In the genomic region with DNA sequence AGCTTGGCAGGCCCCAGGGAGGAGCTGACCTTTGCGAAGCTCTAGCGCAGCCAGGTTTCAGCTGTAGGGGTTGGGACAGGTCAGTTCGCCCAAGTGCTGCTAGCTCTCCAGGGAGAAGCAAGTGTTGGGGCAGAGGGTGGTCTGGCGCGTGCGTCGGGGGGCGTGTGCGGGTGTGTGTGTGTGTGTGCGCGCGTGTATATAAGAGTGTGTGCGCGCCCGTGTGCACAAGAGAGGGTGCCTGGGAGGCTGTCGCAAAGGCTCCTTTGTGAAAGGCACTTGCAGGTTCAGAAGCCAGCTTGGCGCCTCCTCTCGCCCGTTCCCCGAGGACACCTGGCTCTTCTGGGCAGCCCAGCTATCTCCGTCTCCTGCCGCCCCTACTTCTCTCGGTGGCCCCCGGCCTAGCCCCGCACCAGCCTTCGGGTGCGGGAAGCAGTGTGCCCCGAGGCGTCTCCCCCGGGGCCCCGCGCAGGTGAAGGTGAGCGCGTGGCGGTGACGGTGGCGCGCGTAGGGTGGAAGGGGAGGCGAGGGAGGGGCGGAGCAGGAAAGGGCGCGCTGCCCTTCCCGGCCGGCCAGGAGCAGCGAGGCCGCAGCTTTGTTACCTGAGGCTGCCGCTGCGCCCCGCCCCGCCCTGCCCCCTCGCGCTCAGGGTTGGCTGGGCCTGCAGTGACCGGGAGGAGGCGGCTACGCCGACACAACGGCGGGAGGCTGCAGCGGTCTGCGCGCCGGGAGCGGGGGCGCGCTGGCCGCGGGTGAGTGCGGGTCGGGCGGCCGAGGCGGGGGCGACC, we compare ENCODE assay signal across 8 cellular contexts. TPM values are rescaled to one million over a fixed set of nuclear protein-coding genes. Genes with fewer than 3 reads are reported as not detected.
A peak's percentile ranks its signal among the peaks of the same experiment; 100 is the strongest.
DNase-seq lines count a peak whose midpoint lies in the region; ATAC-seq and TF ChIP-seq lines count a peak whose summit lies in the region.

A gene with protein sequence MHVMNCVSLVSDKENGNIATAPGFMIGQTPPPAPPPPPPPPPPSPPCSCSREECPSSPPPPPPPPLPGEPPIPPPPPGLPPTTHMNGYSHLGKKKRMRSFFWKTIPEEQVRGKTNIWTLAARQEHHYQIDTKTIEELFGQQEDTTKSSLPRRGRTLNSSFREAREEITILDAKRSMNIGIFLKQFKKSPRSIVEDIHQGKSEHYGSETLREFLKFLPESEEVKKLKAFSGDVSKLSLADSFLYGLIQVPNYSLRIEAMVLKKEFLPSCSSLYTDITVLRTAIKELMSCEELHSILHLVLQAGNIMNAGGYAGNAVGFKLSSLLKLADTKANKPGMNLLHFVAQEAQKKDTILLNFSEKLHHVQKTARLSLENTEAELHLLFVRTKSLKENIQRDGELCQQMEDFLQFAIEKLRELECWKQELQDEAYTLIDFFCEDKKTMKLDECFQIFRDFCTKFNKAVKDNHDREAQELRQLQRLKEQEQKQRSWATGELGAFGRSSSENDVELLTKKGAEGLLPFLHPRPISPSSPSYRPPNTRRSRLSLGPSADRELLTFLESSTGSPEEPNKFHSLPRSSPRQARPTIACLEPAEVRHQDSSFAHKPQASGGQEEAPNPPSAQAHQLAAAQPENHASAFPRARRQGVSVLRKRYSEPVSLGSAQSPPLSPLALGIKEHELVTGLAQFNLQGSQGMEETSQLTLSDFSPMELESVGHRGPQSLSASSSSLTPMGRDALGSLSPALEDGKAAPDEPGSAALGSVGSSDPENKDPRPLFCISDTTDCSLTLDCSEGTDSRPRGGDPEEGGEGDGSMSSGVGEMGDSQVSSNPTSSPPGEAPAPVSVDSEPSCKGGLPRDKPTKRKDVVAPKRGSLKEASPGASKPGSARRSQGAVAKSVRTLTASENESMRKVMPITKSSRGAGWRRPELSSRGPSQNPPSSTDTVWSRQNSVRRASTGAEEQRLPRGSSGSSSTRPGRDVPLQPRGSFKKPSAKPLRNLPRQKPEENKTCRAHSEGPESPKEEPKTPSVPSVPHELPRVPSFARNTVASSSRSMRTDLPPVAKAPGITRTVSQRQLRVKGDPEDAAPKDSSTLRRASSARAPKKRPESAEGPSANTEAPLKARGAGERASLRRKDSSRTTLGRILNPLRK (plus strand): TSS at position 663 of the 785 bp plus-strand sequence. CDS start 6,735 bp downstream, outside the sequence.

- TF ChIP-seq CTCF in esophagus muscularis mucosa (IDR thresholded peaks at IDR 0.05) = no peak
- TF ChIP-seq CTCF in natural killer cell (IDR thresholded peaks at IDR 0.05) = no peak

- peaks cover 20 to 37% (median 35%) of the 10 kb centered on the region in 4 donors for H3K4me1 ChIP-seq in esophagus muscularis mucosa

- DNase-seq in SIG-M5 treated with dmso at 0.1 percent for 504 hours (lab: John Stamatoyannopoulos, UW; ENCODE audit: unreplicated experiment) = peak; percentile 13
- no peak for DNase-seq in SIG-M5 (lab: John Stamatoyannopoulos, UW)
- peak; percentile 85 for DNase-seq in SW480 (ENCODE audit: low spot score)
- DNase-seq in esophagus muscularis mucosa (ENCODE audit: extremely low spot score) = no peak
- no peak for DNase-seq in natural killer cell
- no peak for DNase-seq in NAMALWA (ENCODE audit: low spot score)
- no peak for DNase-seq in amniotic stem cell (lab: John Stamatoyannopoulos, UW)

- peaks cover 0 to 52% (median 12%) of the 10 kb centered on the region in 4 donors for H3K27me3 ChIP-seq in esophagus muscularis mucosa

- peak; percentile 9 to 37 (median 32) for ATAC-seq in natural killer cell

- H3K27me3 Mint-ChIP-seq in natural killer cell (ENCODE audit: low read depth in 2 of 2) = peaks cover 40 to 44% of the 10 kb centered on the region in 2 donors

- peaks cover 20% of the 10 kb centered on the region in 2 donors for H3K4me1 Mint-ChIP-seq in natural killer cell

- no peak; the same call in 1 of the 2 replicates for TF ChIP-seq EP300 in Ishikawa (IDR thresholded peaks at IDR 0.05; ENCODE audit: borderline replicate concordance)
- no peak for TF ChIP-seq EP300 in esophagus muscularis mucosa (IDR thresholded peaks at IDR 0.05)

- H3K9me3 ChIP-seq in esophagus muscularis mucosa = no peaks in the 10 kb centered on the region

- WGBS in esophagus muscularis mucosa = 25% methylated on average over 8 of the region's 74 CpGs

- H3K36me3 Mint-ChIP-seq in natural killer cell = no peaks in the 10 kb centered on the region

- peak within 1 kb of the TSS; percentile 64 to 75 (median 68) for H3K4me3 ChIP-seq in esophagus muscularis mucosa

- no peak for TF ChIP-seq RAD21 in Ishikawa (IDR thresholded peaks at IDR 0.05; ENCODE audit: low read depth)

- no peak within 1 kb of the TSS for H3K27ac Mint-ChIP-seq in natural killer cell

- H3K36me3 ChIP-seq in esophagus muscularis mucosa = no peaks in the 10 kb centered on the region

- H3K27ac ChIP-seq in esophagus muscularis mucosa (replicated peaks in 1 of 4) = peak within 1 kb of the TSS in 3 of 4 donors; percentile 20 to 62 (median 42)

- no peak for TF ChIP-seq POLR2A in esophagus muscularis mucosa (IDR thresholded peaks at IDR 0.05; ENCODE audit: low read depth)

- H3K9me3 Mint-ChIP-seq in natural killer cell = no peaks in the 10 kb centered on the region

- intact Hi-C loops in esophagus muscularis mucosa (cut with DNase I) = no loop called here
- intact Hi-C loops in natural killer cell (cut with micrococcal nuclease) = no loop called here

- H3K4me3 Mint-ChIP-seq in natural killer cell = peak within 1 kb of the TSS; percentile 77

TF ChIP-seq in Ishikawa, 13 proteins besides CTCF, POLR2A, EP300 and RAD21:
- TF ChIP-seq, protein P1, sequence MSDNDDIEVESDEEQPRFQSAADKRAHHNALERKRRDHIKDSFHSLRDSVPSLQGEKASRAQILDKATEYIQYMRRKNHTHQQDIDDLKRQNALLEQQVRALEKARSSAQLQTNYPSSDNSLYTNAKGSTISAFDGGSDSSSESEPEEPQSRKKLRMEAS (IDR thresholded peaks at IDR 0.05) = peak; percentile 94
- no peak for TF ChIP-seq YY1 (IDR thresholded peaks at IDR 0.05; ENCODE audit: low read depth)
- TF ChIP-seq TCF12 (IDR thresholded peaks at IDR 0.05; ENCODE audit: low read depth) = peak; percentile 37; the same call in 1 of the 2 replicates
- TF ChIP-seq FOXM1 (IDR thresholded peaks at IDR 0.05; ENCODE audit: borderline replicate concordance, low read depth) = no peak
- TF ChIP-seq ZBTB7A (IDR thresholded peaks at IDR 0.05; ENCODE audit: low read depth) = no peak
- TF ChIP-seq TAF1 (IDR thresholded peaks at IDR 0.05; ENCODE audit: low read depth) = peak; percentile 76
- peak; percentile 54; the same call in 1 of the 2 replicates for TF ChIP-seq CREB1 (IDR thresholded peaks at IDR 0.05; ENCODE audit: low read depth)

RNA-seq across cellular contexts. Expression of the gene that starts here (rescaled TPM):
- total RNA-seq in esophagus muscularis mucosa (1 to 10 TPM in 3 of 4 donors, under 1 TPM in 1; 0.83 to 2.1 (median 1.6) TPM), natural killer cell (under 1 TPM; 0.10 to 0.23 (median 0.16) TPM)

Comparison
In these comparisons a context has a peak if more than half of its experiments do, and no peak if none do; other contexts are left out.
1. DNase-seq: peak in SIG-M5 treated with dmso at 0.1 percent for 504 hours (single experiment) and SW480 (single experiment); none in SIG-M5 (single experiment), esophagus muscularis mucosa (single experiment), natural killer cell (single experiment), NAMALWA (single experiment) and amniotic stem cell (single experiment).
2. Peak in ATAC-seq in natural killer cell; RNA of the gene not detected or under 1 TPM.